ENCODE assay signal across 9 cellular contexts in the genomic region with DNA sequence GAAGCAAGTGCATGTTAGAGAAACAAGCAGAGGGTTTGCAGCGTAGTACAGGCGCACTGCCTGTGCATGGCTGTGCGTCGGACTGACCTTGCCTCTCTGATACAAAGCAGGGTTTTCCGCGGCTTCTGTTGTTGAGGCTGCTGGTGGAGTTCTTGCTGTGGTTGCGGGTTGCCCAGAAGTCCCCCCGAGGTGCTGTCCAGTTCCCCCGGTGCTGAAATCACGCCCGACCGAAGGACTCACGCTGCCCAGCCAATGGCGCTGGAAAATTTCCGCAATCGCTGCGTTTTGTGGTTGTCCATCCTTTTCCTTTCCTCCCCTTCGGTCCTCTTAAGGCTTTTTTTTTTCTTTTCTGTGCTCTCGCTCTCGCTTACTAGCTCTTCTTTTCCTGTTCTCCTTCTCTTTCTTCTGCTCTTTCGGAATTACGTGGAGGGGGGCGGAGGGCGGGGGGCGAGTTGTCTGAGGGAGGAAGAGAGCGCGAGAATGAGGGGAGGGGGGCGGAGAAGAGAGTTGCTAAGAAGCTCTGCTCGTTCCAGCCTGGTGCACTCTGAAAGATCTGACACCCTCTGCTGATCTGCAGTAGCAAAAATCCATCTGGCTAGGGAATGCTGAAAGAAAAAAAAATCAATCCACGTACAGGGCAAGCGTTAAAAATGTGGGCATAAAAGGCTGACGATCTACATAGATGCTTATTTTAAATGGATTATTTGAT. TPM values are rescaled to one million over a fixed set of nuclear protein-coding genes. Genes with fewer than 3 reads are reported as not detected.
DNase-seq lines count a peak whose midpoint lies in the region; ATAC-seq and TF ChIP-seq lines count a peak whose summit lies in the region.
"Had no signal": no experiment of that assay in that cellular context is flagged by ENCODE, and none has a peak within 500 bp of the region (broad histone marks: within the 10 kb centered on the region; RNA-seq: fewer than 3 reads in every experiment).

SLITRK1 (minus strand) TSS at position 558 of the 709 bp plus-strand sequence. CDS start 967 bp downstream, outside the sequence.

- no peak within 1 kb of the TSS for H2AFZ ChIP-seq in Karpas-422 (ENCODE audit: low read length)

- POLR2A ChIA-PET in HEK293T (lab: Yijun Ruan, JAX): no interaction called here

- H3K27ac ChIP-seq in SJCRH30 (no peak within 1 kb of the TSS), Karpas-422 (ENCODE audit: low read length) (no peak within 1 kb of the TSS)

- no peak for ATAC-seq in GM19324 (IDR thresholded peaks at IDR 0.05; ENCODE audit: low FRiP score, unreplicated experiment)
- ATAC-seq in HG02798 (IDR thresholded peaks at IDR 0.05; ENCODE audit: poor library complexity, unreplicated experiment): no peak

- TF ChIP-seq CTCF in BE2C (IDR thresholded peaks at IDR 0.05; ENCODE audit: low read depth, low read length): no peak

- CTCF ChIA-PET in HEK293T (lab: Yijun Ruan, JAX): interaction anchor here (0.6 kb wide), 1 partner anchor 1355 kb away, joined by 3 read pairs; no protein-coding TSS in a partner anchor

- peak; percentile 51 for DNase-seq in BE2C
- peak; percentile 89 for DNase-seq in HEK293T (ENCODE audit: extremely low spot score)
- DNase-seq in SJCRH30: peak; percentile 43 to 53
- peak; percentile 59 for DNase-seq in fibroblast of gingiva (ENCODE audit: low read depth)
- DNase-seq in nucleus accumbens (lab: John Stamatoyannopoulos, UW): peak in 53 of 56 donors; percentile 13 to 86 (median 68)
- no peak for DNase-seq in Karpas-422

- H3K4me3 ChIP-seq in BE2C (ENCODE audit: low read depth, low read length) (peak within 1 kb of the TSS; percentile 77), SJCRH30 (no peak within 1 kb of the TSS), Karpas-422 (ENCODE audit: low read length) (no peak within 1 kb of the TSS)

- H3K27me3 ChIP-seq in BE2C (peaks cover 52% of the 10 kb centered on the region), SJCRH30 (no peaks in the 10 kb centered on the region), Karpas-422 (ENCODE audit: low read length) (no peaks in the 10 kb centered on the region)

- H3K4me2 ChIP-seq in Karpas-422 (ENCODE audit: low read depth, low read length, poor library complexity, severe bottlenecking): no peak within 1 kb of the TSS

- H3K4me1 ChIP-seq in BE2C: no peaks in the 10 kb centered on the region
- H3K4me1 ChIP-seq in SJCRH30: no peaks in the 10 kb centered on the region
- no peaks in the 10 kb centered on the region for H3K4me1 ChIP-seq in Karpas-422 (ENCODE audit: low read length)

- no peak within 1 kb of the TSS for H3K9ac ChIP-seq in Karpas-422 (ENCODE audit: low read length)

- H3K9me2 ChIP-seq in Karpas-422 (replicated peaks; ENCODE audit: insufficient read depth, low read length): no peaks in the 10 kb centered on the region

- no peaks in the 10 kb centered on the region; the same call in 1 of the 2 replicates for H3K9me3 ChIP-seq in BE2C
- no peaks in the 10 kb centered on the region for H3K9me3 ChIP-seq in SJCRH30 (replicated peaks)
- H3K9me3 ChIP-seq in Karpas-422 (ENCODE audit: low read length): peaks cover 11% of the 10 kb centered on the region

- no peaks in the 10 kb centered on the region for H4K20me1 ChIP-seq in Karpas-422 (ENCODE audit: insufficient read depth, low read depth, low read length)

- H3K36me3 ChIP-seq in BE2C: no peaks in the 10 kb centered on the region
- no peaks in the 10 kb centered on the region for H3K36me3 ChIP-seq in SJCRH30
- H3K36me3 ChIP-seq in Karpas-422 (ENCODE audit: insufficient read depth, low read length): no peaks in the 10 kb centered on the region

- H3K79me2 ChIP-seq in Karpas-422 (ENCODE audit: low read length): no peaks in the 10 kb centered on the region

TF ChIP-seq in HEK293T, 16 proteins besides CTCF, POLR2A, EP300 and RAD21:
- TF ChIP-seq LEF1 (IDR thresholded peaks at IDR 0.05; ENCODE audit: borderline replicate concordance) (no peak), PKNOX1 (IDR thresholded peaks at IDR 0.05) (no peak), NFRKB (IDR thresholded peaks at IDR 0.05) (no peak), TARDBP (IDR thresholded peaks at IDR 0.05) (no peak), ZNF384 (IDR thresholded peaks at IDR 0.05) (no peak)

RNA-seq across cellular contexts. Expression of gene SLITRK1, which starts in this region (rescaled TPM):
- polyA plus RNA-seq in BE2C (2012; ENCODE audit: insufficient read depth, insufficient read length, low read depth): 0.45 TPM
- not detected in 2 replicates for total RNA-seq in SJCRH30 (2014; rRNA removed; shearing (Covaris generic))
- total RNA-seq in Karpas-422 (2014; rRNA removed; shearing (Covaris generic); ENCODE audit: low replicate concordance): not detected in 2 replicates
- polyA plus RNA-seq: esophagus had no signal

Comparison
In these comparisons a context has a peak if more than half of its experiments do, and no peak if none do; other contexts are left out.
1. Peak in DNase-seq in SJCRH30; RNA of the gene not detected or under 1 TPM.